ENCODE assay signal across 1 cellular context in the genomic region with DNA sequence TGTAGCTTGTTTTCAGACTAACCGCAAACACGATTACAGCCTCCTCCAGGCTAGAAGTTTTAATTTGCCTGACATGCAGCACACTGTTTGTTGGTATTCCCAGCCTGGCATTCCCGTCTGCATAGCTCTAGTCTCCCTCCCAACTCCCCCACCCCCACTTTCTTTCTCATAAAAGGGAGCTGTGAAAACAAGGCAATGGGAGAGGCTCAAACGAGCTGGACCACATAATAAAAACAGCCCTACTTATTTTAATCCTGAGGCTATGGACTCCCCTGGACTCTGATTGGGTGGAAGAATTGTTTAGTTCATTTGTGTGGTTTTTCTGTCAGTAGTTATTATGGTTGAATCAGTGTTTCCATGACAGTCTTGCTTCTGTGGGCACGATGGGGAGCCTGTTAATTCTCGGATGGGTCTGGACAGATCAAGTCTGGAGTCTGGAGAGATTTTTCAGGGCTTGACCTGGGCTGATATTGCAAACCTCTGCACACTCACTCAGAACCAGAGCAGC.
TF ChIP-seq lines count a peak whose summit lies in the region.

No MANE protein-coding gene starts in this region.

TF ChIP-seq in HepG2, 621 proteins besides CTCF, POLR2A, EP300 and RAD21 (continued from another document):
- TF ChIP-seq NR2F6 (IDR thresholded peaks at IDR 0.05) (no peak), NR2F6 (CRISPR knock-in tag; IDR thresholded peaks at IDR 0.05) (no peak), ASH2L (IDR thresholded peaks at IDR 0.05; ENCODE audit: insufficient read length, low read depth, low read length) (no peak), ZBTB7A (CRISPR knock-in tag; IDR thresholded peaks at IDR 0.05) (no peak), ZNF883 (CRISPR knock-in tag; IDR thresholded peaks at IDR 0.05; ENCODE audit: not compliant biosample characterization) (no peak), U2AF1 (optimal IDR thresholded peaks at IDR 0.05; ENCODE audit: low read depth, low read length) (no peak)
- TF ChIP-seq, protein P1, sequence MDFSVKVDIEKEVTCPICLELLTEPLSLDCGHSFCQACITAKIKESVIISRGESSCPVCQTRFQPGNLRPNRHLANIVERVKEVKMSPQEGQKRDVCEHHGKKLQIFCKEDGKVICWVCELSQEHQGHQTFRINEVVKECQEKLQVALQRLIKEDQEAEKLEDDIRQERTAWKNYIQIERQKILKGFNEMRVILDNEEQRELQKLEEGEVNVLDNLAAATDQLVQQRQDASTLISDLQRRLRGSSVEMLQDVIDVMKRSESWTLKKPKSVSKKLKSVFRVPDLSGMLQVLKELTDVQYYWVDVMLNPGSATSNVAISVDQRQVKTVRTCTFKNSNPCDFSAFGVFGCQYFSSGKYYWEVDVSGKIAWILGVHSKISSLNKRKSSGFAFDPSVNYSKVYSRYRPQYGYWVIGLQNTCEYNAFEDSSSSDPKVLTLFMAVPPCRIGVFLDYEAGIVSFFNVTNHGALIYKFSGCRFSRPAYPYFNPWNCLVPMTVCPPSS (IDR thresholded peaks at IDR 0.05) = no peak
- TF ChIP-seq, protein P2, sequence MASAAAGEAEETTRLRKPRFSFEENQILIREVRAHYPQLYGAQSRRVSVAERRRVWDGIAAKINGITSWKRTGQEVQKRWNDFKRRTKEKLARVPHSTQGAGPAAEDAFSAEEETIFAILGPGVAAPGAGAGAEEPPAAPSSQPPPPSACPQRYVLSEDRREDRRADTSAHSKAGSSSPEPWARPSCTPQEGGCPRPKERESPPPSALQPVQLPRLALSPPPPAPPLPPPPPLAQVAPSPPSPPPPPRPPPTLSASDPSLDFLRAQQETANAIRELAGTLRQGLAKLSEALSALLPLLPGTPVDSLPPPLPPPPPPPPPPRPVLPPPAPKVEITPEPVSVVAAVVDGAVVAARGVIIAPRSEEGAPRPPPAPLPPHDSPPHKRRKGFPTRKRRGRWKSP (CRISPR knock-in tag; IDR thresholded peaks at IDR 0.05) = no peak
